Comparison of ENCODE assay signal across 10 cellular contexts in genomic region chr1:75672528-75673393, GRCh38. TPM values are rescaled to one million over a fixed set of nuclear protein-coding genes. Genes with fewer than 3 reads are reported as not detected.
DNase-seq lines count a peak whose midpoint lies in the region; ATAC-seq, FAIRE-seq and TF ChIP-seq lines count a peak whose summit lies in the region.
"Had no signal": no experiment of that assay in that cellular context is flagged by ENCODE, and none has a peak within 500 bp of the region (broad histone marks: within the 10 kb centered on the region; RNA-seq: fewer than 3 reads in every experiment).

No MANE protein-coding gene starts in this region.

- peak overlapping the region; percentile 34 for H2BK120ac ChIP-seq in IMR-90 (ENCODE audit: low read depth, low read length)

- 0 out of 2 replicates have a peak overlapping the region, but pooled peaks have one; percentile 21 for H4K5ac ChIP-seq in IMR-90 (ENCODE audit: low read depth, low read length)

- intact Hi-C loops in IMR-90 (cut with micrococcal nuclease): no loop called here

- no peak for TF ChIP-seq RAD21 in IMR-90 (IDR thresholded peaks at IDR 0.05; ENCODE audit: low read length)

- no peaks in the 10 kb centered on the region; the same call in 1 of the 2 replicates for H3K9me1 ChIP-seq in IMR-90 (ENCODE audit: insufficient read depth, low read length)

- DNase-seq in EH (ENCODE audit: low read depth) (peak; percentile 90), IMR-90 (peak; percentile 83), bronchial epithelial cell (ENCODE audit: low read depth) (peak; percentile 93), myocyte (ENCODE audit: low read depth) (peak; percentile 50), NCI-H187 (lab: John Stamatoyannopoulos, UW) (no peak), NCI-H345 treated with DMSO at 0.1 percent for 48 hours (lab: John Stamatoyannopoulos, UW; ENCODE audit: unreplicated experiment) (no peak), small intestine (no peak), anterior cingulate cortex (lab: John Stamatoyannopoulos, UW) (no peak)
- DNase-seq: activated naive CD4-positive, alpha-beta T cell treated with Interleukin-2 at 50 U/mL for 16 hours had no signal

- no peaks in the 10 kb centered on the region for H3K27me3 ChIP-seq in IMR-90 (ENCODE audit: control insufficient read depth, insufficient read depth, low read length)
- no peaks in the 10 kb centered on the region for H3K27me3 ChIP-seq in bronchial epithelial cell (ENCODE audit: control insufficient read depth, insufficient read depth, low read length)
- no peaks in the 10 kb centered on the region for H3K27me3 ChIP-seq in small intestine (ENCODE audit: control insufficient read depth in 2 of 2, insufficient read depth in 2 of 2, low read length in 2 of 2)

- H2AK5ac ChIP-seq in IMR-90 (ENCODE audit: low read depth, low read length): no peak overlapping the region

- no peaks in the 10 kb centered on the region for H3K9me3 ChIP-seq in IMR-90 (ENCODE audit: control insufficient read depth, insufficient read depth, low read length)
- H3K9me3 ChIP-seq in small intestine (ENCODE audit: control insufficient read depth, low read depth): no peaks in the 10 kb centered on the region

- H2BK20ac ChIP-seq in IMR-90 (ENCODE audit: low read depth, low read length): peak overlapping the region; percentile 19; the same call in 1 of the 2 replicates

- H2AFZ ChIP-seq in IMR-90 (replicated peaks; ENCODE audit: low read length, poor library complexity): peak overlapping the region; percentile 88

- H2BK15ac ChIP-seq in IMR-90 (ENCODE audit: low read depth, low read length): 0 out of 3 replicates have a peak overlapping the region, but pooled peaks have one; percentile 14

- no peaks in the 10 kb centered on the region for H4K20me1 ChIP-seq in IMR-90 (ENCODE audit: insufficient read depth, low read length)

- H3K18ac ChIP-seq in IMR-90 (ENCODE audit: low read depth, low read length): peak overlapping the region; percentile 81; the same call in 1 of the 2 replicates

- H3K4ac ChIP-seq in IMR-90 (ENCODE audit: low read depth, low read length): 0 out of 2 replicates have a peak overlapping the region, but pooled peaks have one; percentile 8

- H3K36me3 ChIP-seq in IMR-90 (ENCODE audit: control insufficient read depth, insufficient read depth, low read length) (no peaks in the 10 kb centered on the region), bronchial epithelial cell (ENCODE audit: control insufficient read depth, insufficient read depth, low read length) (no peaks in the 10 kb centered on the region), small intestine (ENCODE audit: control insufficient read depth in 2 of 2, insufficient read depth in 2 of 2, low read length in 2 of 2) (no peaks in the 10 kb centered on the region)

- FAIRE-seq in bronchial epithelial cell (lab: Jason Lieb, UNC) (peak; percentile 96), small intestine (lab: Jason Lieb, UNC) (no peak)
- FAIRE-seq: islet of Langerhans had no signal

- no peak for TF ChIP-seq POLR2A in IMR-90 (IDR thresholded peaks at IDR 0.05; ENCODE audit: low read depth, low read length)

- H3K56ac ChIP-seq in IMR-90 (ENCODE audit: extremely low read depth, insufficient read depth, low read length): no peak overlapping the region

- H4K8ac ChIP-seq in IMR-90 (ENCODE audit: low read depth in 2 of 2, low read length in 2 of 2): no peak overlapping the region; a peak in 1 of 4 replicates

- TF ChIP-seq CTCF in IMR-90 (conservative IDR thresholded peaks at IDR 0.05; ENCODE audit: low read depth, low read length) (no peak), bronchial epithelial cell (IDR thresholded peaks at IDR 0.05; ENCODE audit: insufficient read depth, low read length, severe bottlenecking) (no peak)

- H2AK9ac ChIP-seq in IMR-90 (replicated peaks; ENCODE audit: low read depth, low read length, poor library complexity): peak overlapping the region; percentile 48

- no peak overlapping the region for H3K23ac ChIP-seq in IMR-90 (ENCODE audit: low read depth, low read length)

- H3K4me1 ChIP-seq in IMR-90 (ENCODE audit: control insufficient read depth, insufficient read depth, low read length): peaks cover 6% of the 10 kb centered on the region
- H3K4me1 ChIP-seq in small intestine (ENCODE audit: control insufficient read depth in 2 of 2, insufficient read depth in 1 of 2, low read depth in 1 of 2, low read length in 1 of 2): no peaks in the 10 kb centered on the region

- POLR2A ChIA-PET in IMR-90 (lab: Charles Lee; ENCODE audit: unreplicated experiment): no interaction called here

- H3K4me3 ChIP-seq in IMR-90 (ENCODE audit: insufficient read depth, low read depth, low read length) (no peak overlapping the region), bronchial epithelial cell (ENCODE audit: low read depth, low read length) (no peak overlapping the region), small intestine (ENCODE audit: low read depth in 1 of 2, low read length in 2 of 2) (no peak overlapping the region)

- BruUV-seq in IMR-90 (replicated peaks; lab: Mats Ljungman, UMichigan): no TSS peak

- H2BK5ac ChIP-seq in IMR-90 (ENCODE audit: low read depth, low read length, poor library complexity, severe bottlenecking): peak overlapping the region; percentile 76

- no peak overlapping the region for H3K14ac ChIP-seq in IMR-90 (replicated peaks; ENCODE audit: low read depth, low read length)

- peak overlapping the region; percentile 36; the same call in 1 of the 2 replicates for H3K4me2 ChIP-seq in IMR-90 (ENCODE audit: low read depth, low read length)

- in situ Hi-C loops in IMR-90 (cut with MboI; ENCODE audit: low sequenced_read_pairs): no loop called here

- no peak overlapping the region for H3K27ac ChIP-seq in IMR-90 (ENCODE audit: insufficient read depth, low read length)
- no peak overlapping the region for H3K27ac ChIP-seq in small intestine (ENCODE audit: low read depth in 1 of 2, low read length in 1 of 2)

- dilution Hi-C loops in IMR-90 (cut with HindIII; ENCODE audit: low sequenced_read_pairs, unreplicated experiment): no loop called here

- no peaks in the 10 kb centered on the region for H3K79me1 ChIP-seq in IMR-90 (ENCODE audit: low read depth in 1 of 2, low read length in 2 of 2)

- ATAC-seq in IMR-90 (ENCODE audit: low read depth): peak; percentile 88

- H3K9ac ChIP-seq in IMR-90 (ENCODE audit: low read depth, low read length): no peak overlapping the region

- CTCF ChIA-PET in IMR-90 (lab: Yijun Ruan, JAX): no interaction called here

- no peak overlapping the region for H4K91ac ChIP-seq in IMR-90 (ENCODE audit: insufficient read depth, low read depth, low read length)

- no CpG with 5 or more reads among the region's 3 CpGs for WGBS in IMR-90 (ENCODE audit: extremely low coverage in 2 of 2, insufficient read length in 1 of 2), 2 experiments
- WGBS in small intestine, 3 donors: 72 to 78% (median 76%) methylated on average over 3 of the region's 3 CpGs

TF ChIP-seq in IMR-90, 13 proteins besides CTCF, POLR2A, EP300 and RAD21:
- TF ChIP-seq NFE2L2 (IDR thresholded peaks at IDR 0.05; ENCODE audit: low read depth, low read length) (peak; percentile 100), RCOR1 (IDR thresholded peaks at IDR 0.05; ENCODE audit: insufficient replicate concordance, low read length) (no peak), USF2 (IDR thresholded peaks at IDR 0.05; ENCODE audit: low read depth, low read length) (no peak), MAFK (IDR thresholded peaks at IDR 0.05; ENCODE audit: low read depth, low read length) (peak; percentile 96), CEBPB (IDR thresholded peaks at IDR 0.05; ENCODE audit: low read depth, low read length) (no peak)

RNA-seq across cellular contexts. Expression of gene ACADM, which starts 51.7 kb away (rescaled TPM):
- total RNA-seq in IMR-90 (2012; rRNA removed) (8.6 and 21.9 TPM in 2 replicates), bronchial epithelial cell (13.7 TPM in 2 replicates), myocyte (53.1 and 65.1 TPM in 2 replicates)
- polyA plus RNA-seq in IMR-90 (2012; rRNA removed) (15.1 and 18.5 TPM in 2 replicates), small intestine (100 to 1,000 TPM in 2 of 3 donors, 10 to 100 TPM in 1; 22.5 to 188 (median 103) TPM)
- polyA plus RNA-seq in IMR-90 (2012; cell fraction: cytosol; rRNA removed): 3.2 and 4.0 TPM in 2 replicates
- 1.4 and 12.5 TPM in 2 replicates for polyA plus RNA-seq in IMR-90 (2012; cell fraction: nucleus; rRNA removed; ENCODE audit: low replicate concordance)
- polyA plus RNA-seq in myocyte (2012): 22.9 TPM

Comparison
In these comparisons a context has a peak if more than half of its experiments do, and no peak if none do; other contexts are left out.
1. DNase-seq: peak in EH (single experiment), IMR-90 (single experiment), bronchial epithelial cell (single experiment) and myocyte (single experiment); none in NCI-H187 (0 of 2), NCI-H345 treated with DMSO at 0.1 percent for 48 hours (single experiment), small intestine (single experiment) and anterior cingulate cortex (0 of 58).